Comparison of ENCODE assay signal across 11 cellular contexts in the genomic region with DNA sequence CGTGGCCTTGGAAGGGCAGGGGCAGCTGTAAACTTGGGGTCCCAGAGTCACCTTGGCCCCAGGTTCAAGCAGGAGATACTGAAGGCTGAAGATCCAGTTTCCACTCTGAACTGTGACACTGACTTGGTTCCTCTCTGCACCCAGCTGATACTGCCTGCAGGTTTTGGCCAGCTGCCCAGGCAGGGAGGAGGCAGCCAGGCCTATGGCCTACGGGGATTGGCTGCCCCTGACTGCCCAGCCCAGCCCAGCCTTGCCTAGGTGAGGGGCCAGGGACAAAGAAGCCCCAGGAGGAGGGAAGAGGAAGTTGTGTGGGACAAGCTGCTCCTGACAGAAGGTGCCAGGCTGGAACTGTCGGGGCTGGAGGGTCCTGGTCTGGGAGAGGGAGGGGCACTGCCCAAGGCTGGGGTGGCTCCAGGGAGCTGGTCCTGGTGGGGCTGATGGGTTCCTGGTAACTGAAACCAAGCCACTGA. TPM values are rescaled to one million over a fixed set of nuclear protein-coding genes. Genes with fewer than 3 reads are reported as not detected.
A peak's percentile ranks its signal among the peaks of the same experiment; 100 is the strongest.
DNase-seq lines count a peak whose midpoint lies in the region; ATAC-seq, FAIRE-seq and TF ChIP-seq lines count a peak whose summit lies in the region.
"Had no signal": no experiment of that assay in that cellular context is flagged by ENCODE, and none has a peak within 500 bp of the region (broad histone marks: within the 10 kb centered on the region; RNA-seq: fewer than 3 reads in every experiment).

No MANE protein-coding gene starts in this region.

- 57% methylated on average over 3 of the region's 3 CpGs for WGBS in A549 (ENCODE audit: missing lambda C conversion rate)

- H3K4me1 ChIP-seq in A549 (0 out of 3 replicates have a peak, but pooled peaks cover 5% of the 10 kb centered on the region), PC-3 (ENCODE audit: insufficient read depth, low read length) (peaks cover 6% of the 10 kb centered on the region; the same call in 1 of the 2 replicates), left ventricle myocardium inferior (peaks cover 8% of the 10 kb centered on the region)

- H3K9me3 ChIP-seq in A549: no peaks in the 10 kb centered on the region
- H3K9me3 ChIP-seq in PC-3 (ENCODE audit: low read length): no peaks in the 10 kb centered on the region
- H3K9me3 ChIP-seq in left ventricle myocardium inferior (replicated peaks): no peaks in the 10 kb centered on the region

- no peaks in the 10 kb centered on the region for H3K79me2 ChIP-seq in PC-3 (ENCODE audit: low read length)

- H3K4me2 ChIP-seq in A549 (no peak overlapping the region), PC-3 (ENCODE audit: low read length) (peak overlapping the region; percentile 14; the same call in 1 of the 2 replicates)

- H3K27ac ChIP-seq in A549 (no peak overlapping the region), PC-3 (ENCODE audit: low read length) (no peak overlapping the region), left ventricle myocardium inferior (replicated peaks) (no peak overlapping the region), caudate nucleus (ENCODE audit: low read depth, low read length) (no peak overlapping the region)

- H3K9me2 ChIP-seq in PC-3 (replicated peaks; ENCODE audit: low read length): no peaks in the 10 kb centered on the region

- TF ChIP-seq EP300 in A549 (IDR thresholded peaks at IDR 0.05): no peak

- no peak overlapping the region for H2AFZ ChIP-seq in PC-3 (ENCODE audit: low read length)

- H3K4me3 ChIP-seq in A549 (no peak overlapping the region), PC-3 (ENCODE audit: low read length) (no peak overlapping the region), left ventricle myocardium inferior (no peak overlapping the region)

- CTCF ChIA-PET in A549 (lab: Yijun Ruan, JAX) (interaction anchor here (0.8 to 1.3 kb wide), 2 partner anchors 386 to 471 kb away, joined by 3 read pairs; no protein-coding TSS in a partner anchor), PC-3 (lab: Charles Lee) (no interaction called here)

- ATAC-seq in A549 (peak; percentile 41 to 59; a peak in 2 of 6 replicates), PC-3 (peak; percentile 33; the same call in 1 of the 2 replicates)

- TF ChIP-seq RAD21 in A549 (conservative IDR thresholded peaks at IDR 0.05 in 1 of 2, IDR thresholded peaks at IDR 0.05 in 1 of 2): no peak

- no peak for TF ChIP-seq POLR2A in A549 (IDR thresholded peaks at IDR 0.05; ENCODE audit: low read length)

- BruUV-seq in PC-3 (replicated peaks; lab: Mats Ljungman, UMichigan): no TSS peak

- in situ Hi-C loops in ACHN (cut with HindIII; ENCODE audit: low pct_ligation_motif_present, low pct_unique_long_range_greater_than_20kb, low sequenced_read_pairs): no loop called here

- no peaks in the 10 kb centered on the region for H4K20me1 ChIP-seq in PC-3 (ENCODE audit: low read length)

- TF ChIP-seq CTCF in A549 (IDR thresholded peaks at IDR 0.05) (no peak), PC-3 (conservative IDR thresholded peaks at IDR 0.05; ENCODE audit: low read depth, low read length) (no peak), left ventricle myocardium inferior (IDR thresholded peaks at IDR 0.05; ENCODE audit: borderline replicate concordance) (no peak)

- H3K9ac ChIP-seq in PC-3 (ENCODE audit: low read length): no peak overlapping the region

- no peak for DNase-seq in A549 (ENCODE audit: low read depth in 1 of 2, low spot score in 1 of 2)
- DNase-seq in HUDEP-2 (lab: John Stamatoyannopoulos, UW; ENCODE audit: unreplicated experiment in 76 of 76): peak in 70 of 76 experiments; percentile 16 to 88 (median 69)
- DNase-seq in PC-3: peak; percentile 41
- DNase-seq in left ventricle myocardium inferior: peak; percentile 36
- no peak for DNase-seq in GF-D8 (lab: John Stamatoyannopoulos, UW)
- DNase-seq in NCI-H2171 (lab: John Stamatoyannopoulos, UW): no peak
- no peak for DNase-seq in caudate nucleus (lab: John Stamatoyannopoulos, UW)
- no peak for DNase-seq in ACHN
- DNase-seq: activated B cell treated with CpG ODN at 0.5 μM for 24 hours, MM.1S had no signal

- intact Hi-C loops in PC-3 (cut with micrococcal nuclease): no loop called here
- intact Hi-C loops in left ventricle myocardium inferior (cut with micrococcal nuclease): no loop called here

- no peaks in the 10 kb centered on the region for H3F3A ChIP-seq in PC-3 (ENCODE audit: low read length, unreplicated experiment)

- H3K27me3 ChIP-seq in PC-3 (ENCODE audit: low read length) (peaks cover 17% of the 10 kb centered on the region), left ventricle myocardium inferior (ENCODE audit: low read depth) (peaks cover 67% of the 10 kb centered on the region)

- FAIRE-seq in A549 (lab: Jason Lieb, UNC): no peak

- no peaks in the 10 kb centered on the region for H3K36me3 ChIP-seq in PC-3 (ENCODE audit: low read depth, low read length)
- H3K36me3 ChIP-seq in left ventricle myocardium inferior: no peaks in the 10 kb centered on the region

- POLR2A ChIA-PET in A549 (lab: Yijun Ruan, JAX) (no interaction called here), PC-3 (lab: Charles Lee; ENCODE audit: unreplicated experiment) (no interaction called here)

TF ChIP-seq in A549, 52 proteins besides CTCF, POLR2A, EP300 and RAD21 (continues in another document):
- TF ChIP-seq, protein P1, sequence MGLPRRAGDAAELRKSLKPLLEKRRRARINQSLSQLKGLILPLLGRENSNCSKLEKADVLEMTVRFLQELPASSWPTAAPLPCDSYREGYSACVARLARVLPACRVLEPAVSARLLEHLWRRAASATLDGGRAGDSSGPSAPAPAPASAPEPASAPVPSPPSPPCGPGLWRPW (IDR thresholded peaks at IDR 0.05): no peak
- TF ChIP-seq, protein P2, sequence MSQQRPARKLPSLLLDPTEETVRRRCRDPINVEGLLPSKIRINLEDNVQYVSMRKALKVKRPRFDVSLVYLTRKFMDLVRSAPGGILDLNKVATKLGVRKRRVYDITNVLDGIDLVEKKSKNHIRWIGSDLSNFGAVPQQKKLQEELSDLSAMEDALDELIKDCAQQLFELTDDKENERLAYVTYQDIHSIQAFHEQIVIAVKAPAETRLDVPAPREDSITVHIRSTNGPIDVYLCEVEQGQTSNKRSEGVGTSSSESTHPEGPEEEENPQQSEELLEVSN (IDR thresholded peaks at IDR 0.05; ENCODE audit: borderline replicate concordance, low read depth): no peak
- TF ChIP-seq CHD2 (IDR thresholded peaks at IDR 0.05; ENCODE audit: low read length, partially characterized antibody) (no peak), ZNF302 (CRISPR knock-in tag; IDR thresholded peaks at IDR 0.05) (no peak), ESRRA (IDR thresholded peaks at IDR 0.05; ENCODE audit: borderline replicate concordance, low read length) (no peak), JUN (IDR thresholded peaks at IDR 0.05) (no peak), HEYL (CRISPR knock-in tag; IDR thresholded peaks at IDR 0.05) (no peak), EHMT2 (IDR thresholded peaks at IDR 0.05; ENCODE audit: low read depth) (no peak), ZFP36 (IDR thresholded peaks at IDR 0.05; ENCODE audit: borderline replicate concordance, partially characterized antibody) (no peak), ZC3H11A (IDR thresholded peaks at IDR 0.05) (no peak), MYC (IDR thresholded peaks at IDR 0.05; ENCODE audit: borderline replicate concordance, low read length) (no peak), POLR2AphosphoS2 (conservative IDR thresholded peaks at IDR 0.05; ENCODE audit: low read length) (no peak), KDM1A (IDR thresholded peaks at IDR 0.05; ENCODE audit: low read depth) (no peak), MAZ (IDR thresholded peaks at IDR 0.05; ENCODE audit: borderline replicate concordance, low read depth, low read length) (no peak), TFCP2L1 (CRISPR knock-in tag; IDR thresholded peaks at IDR 0.05) (no peak)
- TF ChIP-seq, protein P3, sequence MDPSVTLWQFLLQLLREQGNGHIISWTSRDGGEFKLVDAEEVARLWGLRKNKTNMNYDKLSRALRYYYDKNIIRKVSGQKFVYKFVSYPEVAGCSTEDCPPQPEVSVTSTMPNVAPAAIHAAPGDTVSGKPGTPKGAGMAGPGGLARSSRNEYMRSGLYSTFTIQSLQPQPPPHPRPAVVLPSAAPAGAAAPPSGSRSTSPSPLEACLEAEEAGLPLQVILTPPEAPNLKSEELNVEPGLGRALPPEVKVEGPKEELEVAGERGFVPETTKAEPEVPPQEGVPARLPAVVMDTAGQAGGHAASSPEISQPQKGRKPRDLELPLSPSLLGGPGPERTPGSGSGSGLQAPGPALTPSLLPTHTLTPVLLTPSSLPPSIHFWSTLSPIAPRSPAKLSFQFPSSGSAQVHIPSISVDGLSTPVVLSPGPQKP (IDR thresholded peaks at IDR 0.05; ENCODE audit: low read depth, low read length): no peak
- TF ChIP-seq, protein P4, sequence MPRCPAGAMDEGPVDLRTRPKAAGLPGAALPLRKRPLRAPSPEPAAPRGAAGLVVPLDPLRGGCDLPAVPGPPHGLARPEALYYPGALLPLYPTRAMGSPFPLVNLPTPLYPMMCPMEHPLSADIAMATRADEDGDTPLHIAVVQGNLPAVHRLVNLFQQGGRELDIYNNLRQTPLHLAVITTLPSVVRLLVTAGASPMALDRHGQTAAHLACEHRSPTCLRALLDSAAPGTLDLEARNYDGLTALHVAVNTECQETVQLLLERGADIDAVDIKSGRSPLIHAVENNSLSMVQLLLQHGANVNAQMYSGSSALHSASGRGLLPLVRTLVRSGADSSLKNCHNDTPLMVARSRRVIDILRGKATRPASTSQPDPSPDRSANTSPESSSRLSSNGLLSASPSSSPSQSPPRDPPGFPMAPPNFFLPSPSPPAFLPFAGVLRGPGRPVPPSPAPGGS (IDR thresholded peaks at IDR 0.05): no peak
- TF ChIP-seq, protein P5, sequence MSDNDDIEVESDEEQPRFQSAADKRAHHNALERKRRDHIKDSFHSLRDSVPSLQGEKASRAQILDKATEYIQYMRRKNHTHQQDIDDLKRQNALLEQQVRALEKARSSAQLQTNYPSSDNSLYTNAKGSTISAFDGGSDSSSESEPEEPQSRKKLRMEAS (IDR thresholded peaks at IDR 0.05): no peak

RNA-seq across cellular contexts. Expression of a gene that starts 51.7 kb away (rescaled TPM):
- not detected in 2 replicates for polyA plus RNA-seq in A549 (2011; rRNA removed)
- not detected in 2 replicates for polyA plus RNA-seq in A549 (2012; cell fraction: cytosol; rRNA removed)
- polyA plus RNA-seq in A549 (2012; cell fraction: nucleus; rRNA removed): not detected in 2 replicates
- polyA plus RNA-seq in A549 (2017; fragmentation: RNase III; extraction: RNeasy Plus Mini Kit Qiagen cat#74134 plus additional on column Dnase treatment): not detected in 3 replicates
- not detected in 2 replicates for polyA minus RNA-seq in A549 (2011; rRNA and poly(A)+ RNA removed)
- not detected in 2 replicates for total RNA-seq in PC-3 (2014; rRNA removed)
- not detected for total RNA-seq in left ventricle myocardium inferior
- total RNA-seq: activated B cell treated with CpG ODN at 0.5 μM for 24 hours had no signal
- polyA plus RNA-seq: adipose tissue had no signal

RNA-seq across cellular contexts. Expression of a gene that starts 55.0 kb away (rescaled TPM):
- polyA plus RNA-seq in A549 (2011; rRNA removed) (not detected in 2 replicates), A549 (2017; fragmentation: RNase III; extraction: RNeasy Plus Mini Kit Qiagen cat#74134 plus additional on column Dnase treatment) (0.05 TPM in 1 of 3 replicates, not detected in the others)
- 0.03 and 0.05 TPM in 2 replicates for polyA plus RNA-seq in A549 (2012; cell fraction: cytosol; rRNA removed)
- 0.05 and 0.11 TPM in 2 replicates for polyA plus RNA-seq in A549 (2012; cell fraction: nucleus; rRNA removed)
- 0.08 TPM in 1 of 2 replicates, not detected in the other for polyA minus RNA-seq in A549 (2011; rRNA and poly(A)+ RNA removed)
- total RNA-seq in PC-3 (2014; rRNA removed) (0.07 TPM in 1 of 2 replicates, not detected in the other), left ventricle myocardium inferior (not detected)
- total RNA-seq: activated B cell treated with CpG ODN at 0.5 μM for 24 hours had no signal

Comparison
In these comparisons a context has a peak if more than half of its experiments do, and no peak if none do; other contexts are left out.
1. DNase-seq: peak in HUDEP-2 (70 of 76), PC-3 (single experiment) and left ventricle myocardium inferior (single experiment); none in A549 (0 of 2), GF-D8 (single experiment), NCI-H2171 (single experiment), caudate nucleus (0 of 61) and ACHN (single experiment).